11 cellular contexts compared by ENCODE assay signal in genomic region chr14:63705561-63706070, GRCh38. TPM values are rescaled to one million over a fixed set of nuclear protein-coding genes. Genes with fewer than 3 reads are reported as not detected.
DNase-seq lines count a peak whose midpoint lies in the region; ATAC-seq, FAIRE-seq and TF ChIP-seq lines count a peak whose summit lies in the region.
"Had no signal": no experiment of that assay in that cellular context is flagged by ENCODE, and none has a peak within 500 bp of the region (broad histone marks: within the 10 kb centered on the region; RNA-seq: fewer than 3 reads in every experiment).

No MANE protein-coding gene starts in this region.

- no peak overlapping the region for H3K9ac ChIP-seq in SU-DHL-6 (ENCODE audit: low read length)

- H3K4me3 ChIP-seq in SU-DHL-6 (ENCODE audit: insufficient read depth, low read length, poor library complexity, severe bottlenecking) (no peak overlapping the region), stomach (no peak overlapping the region)

- no peaks in the 10 kb centered on the region for H3K36me3 ChIP-seq in SU-DHL-6 (ENCODE audit: low read length)
- H3K36me3 ChIP-seq in stomach, result no peaks in the 10 kb centered on the region

- peaks cover 21% of the 10 kb centered on the region for H3F3A ChIP-seq in SU-DHL-6 (ENCODE audit: insufficient read depth)

- peak; percentile 75 for FAIRE-seq in GM12891 (lab: Jason Lieb, UNC)

- H3K9me3 ChIP-seq in SU-DHL-6 (ENCODE audit: insufficient read depth, low read length) (no peaks in the 10 kb centered on the region), stomach (no peaks in the 10 kb centered on the region)

- H3K27me3 ChIP-seq in SU-DHL-6 (ENCODE audit: low read length), result no peaks in the 10 kb centered on the region
- H3K27me3 ChIP-seq in stomach, result no peaks in the 10 kb centered on the region

- peaks cover 98% of the 10 kb centered on the region for H3K79me2 ChIP-seq in SU-DHL-6 (ENCODE audit: insufficient read depth, low read length)

- ATAC-seq in GM21381 (IDR thresholded peaks at IDR 0.05; ENCODE audit: unreplicated experiment) (peak; percentile 61), HG02973 (IDR thresholded peaks at IDR 0.05; ENCODE audit: unreplicated experiment) (peak; percentile 45)

- 81 to 89% (median 86%) methylated on average over 4 of the region's 4 CpGs for WGBS in stomach, 5 donors

- H4K20me1 ChIP-seq in SU-DHL-6 (ENCODE audit: low read depth, low read length), result no peaks in the 10 kb centered on the region

- no peak for TF ChIP-seq EP300 in stomach (IDR thresholded peaks at IDR 0.05)

- TF ChIP-seq CTCF in SU-DHL-6 (IDR thresholded peaks at IDR 0.05; ENCODE audit: insufficient read depth, low read length, poor library complexity, severe bottlenecking), result no peak
- TF ChIP-seq CTCF in stomach (IDR thresholded peaks at IDR 0.05), result no peak

- no peak for DNase-seq in GM12891 (ENCODE audit: insufficient read length, low spot score)
- DNase-seq in SIG-M5 (lab: John Stamatoyannopoulos, UW), result no peak
- no peak for DNase-seq in NCI-H1417 (lab: John Stamatoyannopoulos, UW)
- DNase-seq in stomach, result no peak
- no peak for DNase-seq in T1000 (lab: John Stamatoyannopoulos, UW)
- DNase-seq: activated CD4-positive, CD25-positive, alpha-beta regulatory T cell treated with anti-CD3 and anti-CD28 coated beads, Interleukin-2, amount 50 U/mL, for 72 hours; activated T-cell treated with anti-CD3 and anti-CD28 coated beads, Interleukin-2, amount 50 U/mL, for 48 hours; stimulated activated naive CD4-positive, alpha-beta T cell had no signal

- intact Hi-C loops in stomach (cut with DNase I; ENCODE audit: low total_unique reads), result no loop called here

- H3K9me2 ChIP-seq in SU-DHL-6 (replicated peaks; ENCODE audit: insufficient read depth, low read length), result no peaks in the 10 kb centered on the region

- H3K4me1 ChIP-seq in stomach, result peaks cover 0 to 9% (median 2%) of the 10 kb centered on the region in 4 donors

- H3K4me2 ChIP-seq in SU-DHL-6 (ENCODE audit: low read depth, low read length, poor library complexity, severe bottlenecking), result peak overlapping the region; percentile 41

- peak overlapping the region; percentile 19; the same call in 1 of the 2 replicates for H3K27ac ChIP-seq in SU-DHL-6 (ENCODE audit: low read depth, low read length)
- no peak overlapping the region for H3K27ac ChIP-seq in stomach

- TF ChIP-seq POLR2A in GM12891 (IDR thresholded peaks at IDR 0.05; ENCODE audit: low read depth, low read length), result no peak
- TF ChIP-seq POLR2A in stomach (IDR thresholded peaks at IDR 0.05), result no peak

- no peak overlapping the region for H2AFZ ChIP-seq in SU-DHL-6 (ENCODE audit: low read depth, low read length, severe bottlenecking)

TF ChIP-seq in GM12891, 5 proteins besides CTCF, POLR2A, EP300 and RAD21:
- TF ChIP-seq TAF1 (IDR thresholded peaks at IDR 0.05; ENCODE audit: low read depth, low read length) (no peak), SPI1 (IDR thresholded peaks at IDR 0.05; ENCODE audit: low read depth, low read length) (peak; percentile 75)

RNA-seq across cellular contexts. Expression of gene SGPP1, which starts 22.2 kb away (rescaled TPM):
- 7.4 TPM for polyA plus RNA-seq in GM12891 (2012; ENCODE audit: low read depth, missing spikeins)
- 10 to 100 TPM; 13.2 to 37.7 (median 23.5) TPM for total RNA-seq in stomach
- polyA plus RNA-seq in stomach, result 1 to 10 TPM; 2.7 to 5.6 (median 3.2) TPM
